In genomic region chr2:3585239-3586109, GRCh38 we compare ENCODE assay signal across 1 cellular context.
TF ChIP-seq lines count a peak whose summit lies in the region.

No MANE protein-coding gene starts in this region.

TF ChIP-seq in HEK293, 187 proteins besides CTCF, POLR2A, EP300 and RAD21 (continued from another document):
- TF ChIP-seq, protein P1, sequence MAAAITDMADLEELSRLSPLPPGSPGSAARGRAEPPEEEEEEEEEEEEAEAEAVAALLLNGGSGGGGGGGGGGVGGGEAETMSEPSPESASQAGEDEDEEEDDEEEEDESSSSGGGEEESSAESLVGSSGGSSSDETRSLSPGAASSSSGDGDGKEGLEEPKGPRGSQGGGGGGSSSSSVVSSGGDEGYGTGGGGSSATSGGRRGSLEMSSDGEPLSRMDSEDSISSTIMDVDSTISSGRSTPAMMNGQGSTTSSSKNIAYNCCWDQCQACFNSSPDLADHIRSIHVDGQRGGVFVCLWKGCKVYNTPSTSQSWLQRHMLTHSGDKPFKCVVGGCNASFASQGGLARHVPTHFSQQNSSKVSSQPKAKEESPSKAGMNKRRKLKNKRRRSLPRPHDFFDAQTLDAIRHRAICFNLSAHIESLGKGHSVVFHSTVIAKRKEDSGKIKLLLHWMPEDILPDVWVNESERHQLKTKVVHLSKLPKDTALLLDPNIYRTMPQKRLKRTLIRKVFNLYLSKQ (tag by site-specific recombination; IDR thresholded peaks at IDR 0.05; ENCODE audit: borderline replicate concordance) = no peak
- TF ChIP-seq ZNF394 (tag by site-specific recombination; IDR thresholded peaks at IDR 0.05; ENCODE audit: borderline replicate concordance) (no peak), ZNF585B (tag by site-specific recombination; IDR thresholded peaks at IDR 0.05) (no peak), ZNF341 (tag by site-specific recombination; IDR thresholded peaks at IDR 0.05; ENCODE audit: low read depth) (peak; percentile 69), ZNF416 (tag by site-specific recombination; IDR thresholded peaks at IDR 0.05) (no peak), ZEB2 (tag by site-specific recombination; IDR thresholded peaks at IDR 0.05) (no peak), ZBTB17 (tag by site-specific recombination; IDR thresholded peaks at IDR 0.05) (peak; percentile 30; the same call in 1 of the 2 replicates), ZBTB6 (tag by site-specific recombination; IDR thresholded peaks at IDR 0.05) (peak; percentile 49; the same call in 1 of the 2 replicates), ZFP69B (tag by site-specific recombination; IDR thresholded peaks at IDR 0.05) (peak; percentile 77; the same call in 1 of the 2 replicates), ZNF18 (tag by site-specific recombination; IDR thresholded peaks at IDR 0.05) (peak; percentile 39; the same call in 1 of the 2 replicates), KLF17 (tag by site-specific recombination; IDR thresholded peaks at IDR 0.05) (no peak), ZSCAN18 (tag by site-specific recombination; IDR thresholded peaks at IDR 0.05) (no peak), YY1 (tag by site-specific recombination; IDR thresholded peaks at IDR 0.05) (no peak), ZNF354C (tag by site-specific recombination; IDR thresholded peaks at IDR 0.05; ENCODE audit: borderline replicate concordance, low read depth) (no peak), ZNF791 (tag by site-specific recombination; IDR thresholded peaks at IDR 0.05) (no peak), ZNF704 (tag by site-specific recombination; IDR thresholded peaks at IDR 0.05) (no peak), ZNF114 (tag by site-specific recombination; IDR thresholded peaks at IDR 0.05) (no peak), MYNN (tag by site-specific recombination; IDR thresholded peaks at IDR 0.05; ENCODE audit: borderline replicate concordance) (no peak), KLF10 (tag by site-specific recombination; IDR thresholded peaks at IDR 0.05) (no peak), GLIS1 (tag by site-specific recombination; IDR thresholded peaks at IDR 0.05) (peak; percentile 39)
